1 cellular context compared by ENCODE assay signal in the genomic region with DNA sequence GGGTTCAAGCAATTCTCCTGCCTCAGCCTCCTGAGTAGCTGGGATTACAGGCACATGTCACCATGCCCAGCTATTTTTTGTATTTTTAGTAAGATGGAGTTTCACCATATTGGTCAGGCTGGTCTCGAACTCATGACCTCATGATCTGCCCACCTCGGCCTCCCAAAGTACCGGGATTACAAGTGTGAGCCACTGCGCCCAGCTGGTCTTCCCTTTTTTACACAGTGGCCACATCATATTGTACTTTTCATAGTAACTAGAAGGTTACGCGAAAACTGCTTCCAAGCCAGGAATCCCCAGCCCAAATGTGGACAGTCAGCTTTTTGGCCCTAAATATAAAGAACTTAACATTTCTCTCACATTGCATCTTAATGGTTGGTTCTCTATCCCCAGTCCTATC.
TF ChIP-seq lines count a peak whose summit lies in the region.

No MANE protein-coding gene starts in this region.

TF ChIP-seq in GM23338, 12 proteins besides CTCF, POLR2A, EP300 and RAD21 (continued from another document):
- no peak for TF ChIP-seq EZH2phosphoT487 (IDR thresholded peaks at IDR 0.05; ENCODE audit: unreplicated experiment)
- TF ChIP-seq, protein P1, sequence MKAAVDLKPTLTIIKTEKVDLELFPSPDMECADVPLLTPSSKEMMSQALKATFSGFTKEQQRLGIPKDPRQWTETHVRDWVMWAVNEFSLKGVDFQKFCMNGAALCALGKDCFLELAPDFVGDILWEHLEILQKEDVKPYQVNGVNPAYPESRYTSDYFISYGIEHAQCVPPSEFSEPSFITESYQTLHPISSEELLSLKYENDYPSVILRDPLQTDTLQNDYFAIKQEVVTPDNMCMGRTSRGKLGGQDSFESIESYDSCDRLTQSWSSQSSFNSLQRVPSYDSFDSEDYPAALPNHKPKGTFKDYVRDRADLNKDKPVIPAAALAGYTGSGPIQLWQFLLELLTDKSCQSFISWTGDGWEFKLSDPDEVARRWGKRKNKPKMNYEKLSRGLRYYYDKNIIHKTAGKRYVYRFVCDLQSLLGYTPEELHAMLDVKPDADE (IDR thresholded peaks at IDR 0.05) = no peak
- TF ChIP-seq POLR2AphosphoS5 (IDR thresholded peaks at IDR 0.05; ENCODE audit: low read depth) = no peak
- TF ChIP-seq, protein P2, sequence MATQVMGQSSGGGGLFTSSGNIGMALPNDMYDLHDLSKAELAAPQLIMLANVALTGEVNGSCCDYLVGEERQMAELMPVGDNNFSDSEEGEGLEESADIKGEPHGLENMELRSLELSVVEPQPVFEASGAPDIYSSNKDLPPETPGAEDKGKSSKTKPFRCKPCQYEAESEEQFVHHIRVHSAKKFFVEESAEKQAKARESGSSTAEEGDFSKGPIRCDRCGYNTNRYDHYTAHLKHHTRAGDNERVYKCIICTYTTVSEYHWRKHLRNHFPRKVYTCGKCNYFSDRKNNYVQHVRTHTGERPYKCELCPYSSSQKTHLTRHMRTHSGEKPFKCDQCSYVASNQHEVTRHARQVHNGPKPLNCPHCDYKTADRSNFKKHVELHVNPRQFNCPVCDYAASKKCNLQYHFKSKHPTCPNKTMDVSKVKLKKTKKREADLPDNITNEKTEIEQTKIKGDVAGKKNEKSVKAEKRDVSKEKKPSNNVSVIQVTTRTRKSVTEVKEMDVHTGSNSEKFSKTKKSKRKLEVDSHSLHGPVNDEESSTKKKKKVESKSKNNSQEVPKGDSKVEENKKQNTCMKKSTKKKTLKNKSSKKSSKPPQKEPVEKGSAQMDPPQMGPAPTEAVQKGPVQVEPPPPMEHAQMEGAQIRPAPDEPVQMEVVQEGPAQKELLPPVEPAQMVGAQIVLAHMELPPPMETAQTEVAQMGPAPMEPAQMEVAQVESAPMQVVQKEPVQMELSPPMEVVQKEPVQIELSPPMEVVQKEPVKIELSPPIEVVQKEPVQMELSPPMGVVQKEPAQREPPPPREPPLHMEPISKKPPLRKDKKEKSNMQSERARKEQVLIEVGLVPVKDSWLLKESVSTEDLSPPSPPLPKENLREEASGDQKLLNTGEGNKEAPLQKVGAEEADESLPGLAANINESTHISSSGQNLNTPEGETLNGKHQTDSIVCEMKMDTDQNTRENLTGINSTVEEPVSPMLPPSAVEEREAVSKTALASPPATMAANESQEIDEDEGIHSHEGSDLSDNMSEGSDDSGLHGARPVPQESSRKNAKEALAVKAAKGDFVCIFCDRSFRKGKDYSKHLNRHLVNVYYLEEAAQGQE (IDR thresholded peaks at IDR 0.05; ENCODE audit: unreplicated experiment) = no peak
- TF ChIP-seq CREB1 (CRISPR knock-in tag; IDR thresholded peaks at IDR 0.05; ENCODE audit: low read depth) = no peak
- no peak for TF ChIP-seq ZNF114 (CRISPR knock-in tag; IDR thresholded peaks at IDR 0.05)
- no peak for TF ChIP-seq EZH2 (IDR thresholded peaks at IDR 0.05; ENCODE audit: low read depth, unreplicated experiment)
- no peak for TF ChIP-seq JUNB (IDR thresholded peaks at IDR 0.05; ENCODE audit: unreplicated experiment)
- TF ChIP-seq, protein P3, sequence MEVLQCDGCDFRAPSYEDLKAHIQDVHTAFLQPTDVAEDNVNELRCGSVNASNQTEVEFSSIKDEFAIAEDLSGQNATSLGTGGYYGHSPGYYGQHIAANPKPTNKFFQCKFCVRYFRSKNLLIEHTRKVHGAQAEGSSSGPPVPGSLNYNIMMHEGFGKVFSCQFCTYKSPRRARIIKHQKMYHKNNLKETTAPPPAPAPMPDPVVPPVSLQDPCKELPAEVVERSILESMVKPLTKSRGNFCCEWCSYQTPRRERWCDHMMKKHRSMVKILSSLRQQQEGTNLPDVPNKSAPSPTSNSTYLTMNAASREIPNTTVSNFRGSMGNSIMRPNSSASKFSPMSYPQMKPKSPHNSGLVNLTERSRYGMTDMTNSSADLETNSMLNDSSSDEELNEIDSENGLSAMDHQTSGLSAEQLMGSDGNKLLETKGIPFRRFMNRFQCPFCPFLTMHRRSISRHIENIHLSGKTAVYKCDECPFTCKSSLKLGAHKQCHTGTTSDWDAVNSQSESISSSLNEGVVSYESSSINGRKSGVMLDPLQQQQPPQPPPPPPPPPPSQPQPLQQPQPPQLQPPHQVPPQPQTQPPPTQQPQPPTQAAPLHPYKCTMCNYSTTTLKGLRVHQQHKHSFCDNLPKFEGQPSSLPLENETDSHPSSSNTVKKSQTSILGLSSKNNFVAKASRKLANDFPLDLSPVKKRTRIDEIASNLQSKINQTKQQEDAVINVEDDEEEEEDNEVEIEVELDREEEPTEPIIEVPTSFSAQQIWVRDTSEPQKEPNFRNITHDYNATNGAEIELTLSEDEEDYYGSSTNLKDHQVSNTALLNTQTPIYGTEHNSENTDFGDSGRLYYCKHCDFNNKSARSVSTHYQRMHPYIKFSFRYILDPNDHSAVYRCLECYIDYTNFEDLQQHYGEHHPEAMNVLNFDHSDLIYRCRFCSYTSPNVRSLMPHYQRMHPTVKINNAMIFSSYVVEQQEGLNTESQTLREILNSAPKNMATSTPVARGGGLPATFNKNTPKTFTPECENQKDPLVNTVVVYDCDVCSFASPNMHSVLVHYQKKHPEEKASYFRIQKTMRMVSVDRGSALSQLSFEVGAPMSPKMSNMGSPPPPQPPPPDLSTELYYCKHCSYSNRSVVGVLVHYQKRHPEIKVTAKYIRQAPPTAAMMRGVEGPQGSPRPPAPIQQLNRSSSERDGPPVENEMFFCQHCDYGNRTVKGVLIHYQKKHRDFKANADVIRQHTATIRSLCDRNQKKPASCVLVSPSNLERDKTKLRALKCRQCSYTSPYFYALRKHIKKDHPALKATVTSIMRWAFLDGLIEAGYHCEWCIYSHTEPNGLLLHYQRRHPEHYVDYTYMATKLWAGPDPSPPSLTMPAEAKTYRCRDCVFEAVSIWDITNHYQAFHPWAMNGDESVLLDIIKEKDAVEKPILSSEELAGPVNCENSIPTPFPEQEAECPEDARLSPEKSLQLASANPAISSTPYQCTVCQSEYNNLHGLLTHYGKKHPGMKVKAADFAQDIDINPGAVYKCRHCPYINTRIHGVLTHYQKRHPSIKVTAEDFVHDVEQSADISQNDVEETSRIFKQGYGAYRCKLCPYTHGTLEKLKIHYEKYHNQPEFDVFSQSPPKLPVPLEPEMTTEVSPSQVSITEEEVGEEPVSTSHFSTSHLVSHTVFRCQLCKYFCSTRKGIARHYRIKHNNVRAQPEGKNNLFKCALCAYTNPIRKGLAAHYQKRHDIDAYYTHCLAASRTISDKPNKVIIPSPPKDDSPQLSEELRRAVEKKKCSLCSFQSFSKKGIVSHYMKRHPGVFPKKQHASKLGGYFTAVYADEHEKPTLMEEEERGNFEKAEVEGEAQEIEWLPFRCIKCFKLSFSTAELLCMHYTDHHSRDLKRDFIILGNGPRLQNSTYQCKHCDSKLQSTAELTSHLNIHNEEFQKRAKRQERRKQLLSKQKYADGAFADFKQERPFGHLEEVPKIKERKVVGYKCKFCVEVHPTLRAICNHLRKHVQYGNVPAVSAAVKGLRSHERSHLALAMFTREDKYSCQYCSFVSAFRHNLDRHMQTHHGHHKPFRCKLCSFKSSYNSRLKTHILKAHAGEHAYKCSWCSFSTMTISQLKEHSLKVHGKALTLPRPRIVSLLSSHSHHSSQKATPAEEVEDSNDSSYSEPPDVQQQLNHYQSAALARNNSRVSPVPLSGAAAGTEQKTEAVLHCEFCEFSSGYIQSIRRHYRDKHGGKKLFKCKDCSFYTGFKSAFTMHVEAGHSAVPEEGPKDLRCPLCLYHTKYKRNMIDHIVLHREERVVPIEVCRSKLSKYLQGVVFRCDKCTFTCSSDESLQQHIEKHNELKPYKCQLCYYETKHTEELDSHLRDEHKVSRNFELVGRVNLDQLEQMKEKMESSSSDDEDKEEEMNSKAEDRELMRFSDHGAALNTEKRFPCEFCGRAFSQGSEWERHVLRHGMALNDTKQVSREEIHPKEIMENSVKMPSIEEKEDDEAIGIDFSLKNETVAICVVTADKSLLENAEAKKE (CRISPR knock-in tag; IDR thresholded peaks at IDR 0.05) = no peak
